Comparison of ENCODE assay signal across 19 cellular contexts in the genomic region with DNA sequence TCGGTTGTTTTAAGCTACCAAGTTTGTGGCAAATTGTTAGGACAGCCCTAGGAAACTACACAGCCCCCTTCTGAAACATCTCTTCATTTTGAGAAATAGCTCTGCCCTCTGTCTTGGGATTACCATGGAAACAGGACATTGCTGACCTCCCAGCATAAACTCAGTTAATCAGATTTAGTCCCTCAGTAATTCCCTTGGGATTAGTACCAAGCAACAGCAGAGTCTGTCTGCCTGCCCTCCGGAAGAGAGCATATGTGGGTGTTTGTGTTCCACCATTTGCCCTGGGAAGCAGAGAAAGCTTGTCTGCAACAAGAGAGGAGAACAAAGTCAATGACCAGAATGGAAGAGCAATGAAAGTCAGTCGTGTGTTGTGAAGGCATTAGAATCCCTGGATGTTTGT. TPM values are rescaled to one million over a fixed set of nuclear protein-coding genes. Genes with fewer than 3 reads are reported as not detected.
DNase-seq lines count a peak whose midpoint lies in the region; ATAC-seq and TF ChIP-seq lines count a peak whose summit lies in the region.
"Had no signal": no experiment of that assay in that cellular context is flagged by ENCODE, and none has a peak within 500 bp of the region (broad histone marks: within the 10 kb centered on the region; RNA-seq: fewer than 3 reads in every experiment).

No MANE protein-coding gene starts in this region.

- peaks cover 0 to under 1% (median 0%) of the 10 kb centered on the region in 3 donors for H3K36me3 ChIP-seq in tibial nerve
- H3K36me3 ChIP-seq: BLaER1 treated with 17β-estradiol and CSF1 and Interleukin-3, amounts not matched to agents 10 nM and 100 nM had no signal

- peak overlapping the region; percentile 3 for H3K27ac Mint-ChIP-seq in nephron progenitor cell
- no peak overlapping the region for H3K27ac Mint-ChIP-seq in mesothelial cell of epicardium
- H3K27ac Mint-ChIP-seq: CD4-positive, CD25-positive, alpha-beta regulatory T cell; GM23338 had no signal

- no peak for ATAC-seq in HG03565 (IDR thresholded peaks at IDR 0.05; ENCODE audit: unreplicated experiment)
- ATAC-seq: GM12878, GM23338 had no signal

- no peak overlapping the region for H3K27ac ChIP-seq in tibial nerve
- H3K27ac ChIP-seq: BLaER1 treated with 17β-estradiol and CSF1 and Interleukin-3, amounts not matched to agents 10 nM and 100 nM had no signal

- peaks cover 31% of the 10 kb centered on the region for H3K27me3 Mint-ChIP-seq in nephron progenitor cell (ENCODE audit: low read depth, poor library complexity)
- peaks cover 24% of the 10 kb centered on the region for H3K27me3 Mint-ChIP-seq in mesothelial cell of epicardium (ENCODE audit: low read depth)

- TF ChIP-seq EP300 in tibial nerve (IDR thresholded peaks at IDR 0.05) = no peak

- TF ChIP-seq CTCF in fibroblast of villous mesenchyme (IDR thresholded peaks at IDR 0.05; ENCODE audit: insufficient read depth, low read depth, low read length) = no peak
- no peak for TF ChIP-seq CTCF in nephron progenitor cell (IDR thresholded peaks at IDR 0.05)
- no peak for TF ChIP-seq CTCF in tibial nerve (IDR thresholded peaks at IDR 0.05)
- TF ChIP-seq CTCF in mesothelial cell of epicardium (IDR thresholded peaks at IDR 0.05; ENCODE audit: unreplicated experiment) = no peak

- H3K9me3 Mint-ChIP-seq in nephron progenitor cell = no peaks in the 10 kb centered on the region
- no peaks in the 10 kb centered on the region for H3K9me3 Mint-ChIP-seq in mesothelial cell of epicardium
- H3K9me3 Mint-ChIP-seq: GM23338 had no signal

- no peaks in the 10 kb centered on the region for H3K9me3 ChIP-seq in tibial nerve

- H3K4me3 ChIP-seq in fibroblast of villous mesenchyme (ENCODE audit: low read depth, low read length) (no peak overlapping the region), tibial nerve (no peak overlapping the region)
- H3K4me3 ChIP-seq: BLaER1 treated with 17β-estradiol and CSF1 and Interleukin-3, amounts not matched to agents 10 nM and 100 nM; GM12878; GM23338 had no signal

- DNase-seq in D341Med (ENCODE audit: low spot score) = peak; percentile 65
- DNase-seq in NCI-H82 (lab: John Stamatoyannopoulos, UW) = peak; percentile 92
- peak; percentile 62 for DNase-seq in fibroblast of villous mesenchyme (ENCODE audit: low read depth)
- DNase-seq in nephron progenitor cell = no peak
- DNase-seq in tibial nerve (ENCODE audit: low spot score in 2 of 2) = no peak
- no peak for DNase-seq in mesothelial cell of epicardium (ENCODE audit: low spot score in 2 of 2, unreplicated experiment in 2 of 2)
- no peak for DNase-seq in nucleus accumbens (lab: John Stamatoyannopoulos, UW)
- DNase-seq: ACHN; Calu3; CD4-positive, CD25-positive, alpha-beta regulatory T cell; DMS79; H7 had no signal

- H3K4me1 Mint-ChIP-seq in nephron progenitor cell (peaks cover 12% of the 10 kb centered on the region), mesothelial cell of epicardium (no peaks in the 10 kb centered on the region)
- H3K4me1 Mint-ChIP-seq: CD4-positive, CD25-positive, alpha-beta regulatory T cell; GM23338 had no signal

- H3K4me3 Mint-ChIP-seq in nephron progenitor cell = no peak overlapping the region
- H3K4me3 Mint-ChIP-seq in mesothelial cell of epicardium = no peak overlapping the region
- H3K4me3 Mint-ChIP-seq: CD4-positive, CD25-positive, alpha-beta regulatory T cell; GM23338 had no signal

- WGBS in tibial nerve, 2 donors = 52 to 71% methylated on average over 3 of the region's 3 CpGs

- H3K36me3 Mint-ChIP-seq in nephron progenitor cell (ENCODE audit: low read depth) (no peaks in the 10 kb centered on the region), mesothelial cell of epicardium (no peaks in the 10 kb centered on the region)
- H3K36me3 Mint-ChIP-seq: CD4-positive, CD25-positive, alpha-beta regulatory T cell had no signal

- H3K4me1 ChIP-seq in tibial nerve = no peaks in the 10 kb centered on the region
- H3K4me1 ChIP-seq: BLaER1 treated with 17β-estradiol and CSF1 and Interleukin-3, amounts not matched to agents 10 nM and 100 nM had no signal

- no peak for TF ChIP-seq POLR2A in tibial nerve (IDR thresholded peaks at IDR 0.05)

- H3K27me3 ChIP-seq in tibial nerve = no peaks in the 10 kb centered on the region
- H3K27me3 ChIP-seq: BLaER1 treated with 17β-estradiol and CSF1 and Interleukin-3, amounts not matched to agents 10 nM and 100 nM had no signal

RNA-seq across cellular contexts. Expression of a gene that starts 26.1 kb away (rescaled TPM):
- 6.0 and 6.4 TPM in 2 replicates for total RNA-seq in fibroblast of villous mesenchyme
- 10 to 100 TPM in 2 of 4 donors, 1 to 10 TPM in 2; 4.3 to 22.7 (median 11.6) TPM for total RNA-seq in tibial nerve
- 6.4 to 7.5 TPM (median 6.8 TPM) in 3 replicates for total RNA-seq in mesothelial cell of epicardium

RNA-seq across cellular contexts. Expression of a gene that starts 39.9 kb away (rescaled TPM):
- 37.6 and 59.3 TPM in 2 replicates for total RNA-seq in fibroblast of villous mesenchyme
- total RNA-seq in tibial nerve = 10 to 100 TPM in 3 of 4 donors, 1 to 10 TPM in 1; 7.2 to 21.6 (median 19.5) TPM
- 6.3 to 8.0 TPM (median 6.8 TPM) in 3 replicates for total RNA-seq in mesothelial cell of epicardium
- total RNA-seq: A172; Calu3; CD4-positive, CD25-positive, alpha-beta regulatory T cell; G401; HT-29 had no signal

Comparison
In these comparisons a context has a peak if more than half of its experiments do, and no peak if none do; other contexts are left out.
1. DNase-seq: peak in D341Med (single experiment), NCI-H82 (single experiment) and fibroblast of villous mesenchyme (single experiment); none in nephron progenitor cell (single experiment), tibial nerve (0 of 2), mesothelial cell of epicardium (0 of 2) and nucleus accumbens (0 of 56).